28 cellular contexts compared by ENCODE assay signal in the genomic region with DNA sequence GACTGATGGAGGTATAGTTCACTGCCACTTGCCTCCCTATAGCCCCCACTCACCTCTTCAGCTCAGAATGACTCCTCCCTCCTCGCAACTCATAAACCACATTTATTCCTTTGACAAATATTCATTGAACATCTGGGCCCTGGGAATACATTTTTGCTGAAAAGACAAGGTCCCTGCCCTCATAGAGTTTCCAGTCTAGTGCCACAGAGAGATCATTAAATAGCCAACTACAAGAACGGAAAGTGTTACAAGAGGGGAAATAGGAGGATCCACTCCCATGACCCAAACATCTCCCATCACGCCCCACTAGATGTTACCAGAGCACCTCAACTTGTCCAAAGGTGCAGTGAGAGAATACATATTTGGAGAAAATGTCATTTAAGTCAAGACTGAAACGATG. TPM values are rescaled to one million over a fixed set of nuclear protein-coding genes. Genes with fewer than 3 reads are reported as not detected.
DNase-seq lines count a peak whose midpoint lies in the region; ATAC-seq and TF ChIP-seq lines count a peak whose summit lies in the region.
"Had no signal": no experiment of that assay in that cellular context is flagged by ENCODE, and none has a peak within 500 bp of the region (broad histone marks: within the 10 kb centered on the region; RNA-seq: fewer than 3 reads in every experiment).

No MANE protein-coding gene starts in this region.

- TF ChIP-seq CTCF in mesothelial cell of epicardium (IDR thresholded peaks at IDR 0.05; ENCODE audit: unreplicated experiment) (no peak), lower lobe of right lung (IDR thresholded peaks at IDR 0.05) (no peak)

- peak overlapping the region; percentile 71 for H3K4me3 Mint-ChIP-seq in activated naive CD4-positive, alpha-beta T cell treated with anti-CD3 and anti-CD28 coated beads, Interleukin-2, amount 50 U/mL, for 24 hours
- H3K4me3 Mint-ChIP-seq in activated T-helper 2 cell treated with anti-CD3 and anti-CD28 coated beads, Interferon-gamma antibody, Interleukin-2, Interleukin-4, amounts not matched to agents 10 μg/mL and 5 μg/mL and 100 μg/mL, durations not matched to agents 14 hours and 24 hours and 36 hours (ENCODE audit: low read depth), result peak overlapping the region; percentile 26
- peak overlapping the region; percentile 18 for H3K4me3 Mint-ChIP-seq in mesothelial cell of epicardium
- H3K4me3 Mint-ChIP-seq: activated CD4-positive, alpha-beta memory T cell treated with anti-CD3 and anti-CD28 coated beads for 36 hours had no signal

- no peak for ATAC-seq in lower lobe of right lung
- no peak for ATAC-seq in GM21447 (IDR thresholded peaks at IDR 0.05; ENCODE audit: unreplicated experiment)
- ATAC-seq: right cardiac atrium; stimulated activated naive B cell treated with anti-CD40 and anti-IgM and Interleukin-4, amounts not matched to agents 10 μg/mL and 1 μg/mL and 100 μg/mL, for 72 hours had no signal

- H3K27ac ChIP-seq in stomach smooth muscle (ENCODE audit: low read length) (peak overlapping the region; percentile 31), lower lobe of right lung (no peak overlapping the region)
- H3K27ac ChIP-seq: epithelial cell of prostate, RWPE1 had no signal

- H3K9me3 ChIP-seq in stomach smooth muscle (ENCODE audit: control insufficient read depth in 2 of 2, low read length in 2 of 2), result no peaks in the 10 kb centered on the region
- no peaks in the 10 kb centered on the region for H3K9me3 ChIP-seq in lower lobe of right lung
- H3K9me3 ChIP-seq: ovary, spleen, tibial nerve had no signal

- H3K27me3 Mint-ChIP-seq in activated naive CD4-positive, alpha-beta T cell treated with anti-CD3 and anti-CD28 coated beads, Interleukin-2, amount 50 U/mL, for 24 hours, result no peaks in the 10 kb centered on the region
- peaks cover 62% of the 10 kb centered on the region for H3K27me3 Mint-ChIP-seq in activated T-helper 2 cell treated with anti-CD3 and anti-CD28 coated beads, Interferon-gamma antibody, Interleukin-2, Interleukin-4, amounts not matched to agents 10 μg/mL and 5 μg/mL and 100 μg/mL, durations not matched to agents 14 hours and 24 hours and 36 hours (ENCODE audit: low read depth)
- no peaks in the 10 kb centered on the region for H3K27me3 Mint-ChIP-seq in mesothelial cell of epicardium (ENCODE audit: low read depth)
- H3K27me3 Mint-ChIP-seq: activated CD4-positive, alpha-beta memory T cell treated with anti-CD3 and anti-CD28 coated beads for 36 hours; stimulated activated naive B cell treated with anti-CD40 and anti-IgM and Interleukin-4, amounts not matched to agents 10 μg/mL and 1 μg/mL and 100 μg/mL, for 72 hours had no signal

- H3K4me1 Mint-ChIP-seq in activated naive CD4-positive, alpha-beta T cell treated with anti-CD3 and anti-CD28 coated beads, Interleukin-2, amount 50 U/mL, for 24 hours, result peaks cover 68% of the 10 kb centered on the region
- H3K4me1 Mint-ChIP-seq in activated T-helper 2 cell treated with anti-CD3 and anti-CD28 coated beads, Interferon-gamma antibody, Interleukin-2, Interleukin-4, amounts not matched to agents 10 μg/mL and 5 μg/mL and 100 μg/mL, durations not matched to agents 14 hours and 24 hours and 36 hours (ENCODE audit: low read depth), result peaks cover 7% of the 10 kb centered on the region
- H3K4me1 Mint-ChIP-seq in mesothelial cell of epicardium, result peaks cover 17% of the 10 kb centered on the region

- DNase-seq in activated naive CD4-positive, alpha-beta T cell treated with Interleukin-2 at 50 U/mL for 16 hours, result no peak
- DNase-seq in activated T-helper 2 cell treated with anti-CD3 and anti-CD28 coated beads, Interferon-gamma antibody, Interleukin-2, Interleukin-4, amounts not matched to agents 10 μg/mL and 5 μg/mL and 100 μg/mL, durations not matched to agents 14 hours and 24 hours and 36 hours (ENCODE audit: low spot score), result no peak
- no peak for DNase-seq in mesothelial cell of epicardium (ENCODE audit: low spot score in 2 of 2, unreplicated experiment in 2 of 2)
- no peak for DNase-seq in amygdala (lab: John Stamatoyannopoulos, UW)
- DNase-seq in lower lobe of right lung, result no peak
- DNase-seq: activated CD4-positive, alpha-beta memory T cell treated with anti-CD3 and anti-CD28 coated beads for 36 hours; activated naive CD4-positive, alpha-beta T cell treated with anti-CD3 and anti-CD28 coated beads, Interleukin-2, amount 50 U/mL, for 16 hours; C1 segment of cervical spinal cord; cerebellar nuclear complex; DMS 273 treated with DMSO at 0.1 percent for 48 hours; head of caudate nucleus; kidney glomerular epithelial cell; NCI-H1105; NCI-H2029 treated with DMSO at 0.1 percent for 48 hours; NCI-H226; NCI-H774; ovary; right cardiac atrium; spleen; stimulated activated CD4-positive, alpha-beta T cell treated with anti-CD3 and anti-CD28 coated beads, Interleukin-4, amount 100 ng/mL, for 1 hour; stimulated activated naive B cell treated with anti-CD40 and anti-IgM and Interleukin-4, amounts not matched to agents 10 μg/mL and 1 μg/mL and 100 μg/mL, for 72 hours had no signal

- peaks cover 15% of the 10 kb centered on the region for H3K4me1 ChIP-seq in stomach smooth muscle (ENCODE audit: control insufficient read depth, insufficient read depth, low read length)
- H3K4me1 ChIP-seq in lower lobe of right lung, result peaks cover 13% of the 10 kb centered on the region

- H3K27me3 ChIP-seq in stomach smooth muscle (ENCODE audit: control insufficient read depth in 1 of 2, insufficient read depth in 2 of 2, low read length in 2 of 2), result no peaks in the 10 kb centered on the region
- no peaks in the 10 kb centered on the region for H3K27me3 ChIP-seq in lower lobe of right lung (ENCODE audit: low read depth)
- H3K27me3 ChIP-seq: ovary, spleen, tibial nerve had no signal

- intact Hi-C loops in activated T-helper 2 cell treated with anti-CD3 and anti-CD28 coated beads, Interferon-gamma antibody, Interleukin-2, Interleukin-4, amounts not matched to agents 10 μg/mL and 5 μg/mL and 100 μg/mL, durations not matched to agents 14 hours and 24 hours and 36 hours (cut with micrococcal nuclease), result loop anchor here (10.0 kb wide), 2 partner anchors 766 to 976 kb away; a partner anchor contains a TSS
- intact Hi-C loops in lower lobe of right lung (cut with DNase I), result no loop called here

- peak overlapping the region; percentile 90 for H3K27ac Mint-ChIP-seq in activated naive CD4-positive, alpha-beta T cell treated with anti-CD3 and anti-CD28 coated beads, Interleukin-2, amount 50 U/mL, for 24 hours
- no peak overlapping the region for H3K27ac Mint-ChIP-seq in activated T-helper 2 cell treated with anti-CD3 and anti-CD28 coated beads, Interferon-gamma antibody, Interleukin-2, Interleukin-4, amounts not matched to agents 10 μg/mL and 5 μg/mL and 100 μg/mL, durations not matched to agents 14 hours and 24 hours and 36 hours
- H3K27ac Mint-ChIP-seq in mesothelial cell of epicardium, result peak overlapping the region; percentile 70
- H3K27ac Mint-ChIP-seq: activated CD4-positive, alpha-beta memory T cell treated with anti-CD3 and anti-CD28 coated beads for 36 hours; stimulated activated naive B cell treated with anti-CD40 and anti-IgM and Interleukin-4, amounts not matched to agents 10 μg/mL and 1 μg/mL and 100 μg/mL, for 72 hours had no signal

- peaks cover 2% of the 10 kb centered on the region for H3K36me3 Mint-ChIP-seq in activated naive CD4-positive, alpha-beta T cell treated with anti-CD3 and anti-CD28 coated beads, Interleukin-2, amount 50 U/mL, for 24 hours
- H3K36me3 Mint-ChIP-seq in activated T-helper 2 cell treated with anti-CD3 and anti-CD28 coated beads, Interferon-gamma antibody, Interleukin-2, Interleukin-4, amounts not matched to agents 10 μg/mL and 5 μg/mL and 100 μg/mL, durations not matched to agents 14 hours and 24 hours and 36 hours (ENCODE audit: low read depth), result no peaks in the 10 kb centered on the region
- peaks cover 3% of the 10 kb centered on the region for H3K36me3 Mint-ChIP-seq in mesothelial cell of epicardium
- H3K36me3 Mint-ChIP-seq: activated CD4-positive, alpha-beta memory T cell treated with anti-CD3 and anti-CD28 coated beads for 36 hours; stimulated activated naive B cell treated with anti-CD40 and anti-IgM and Interleukin-4, amounts not matched to agents 10 μg/mL and 1 μg/mL and 100 μg/mL, for 72 hours had no signal

- H3K4me3 ChIP-seq in stomach smooth muscle (ENCODE audit: low read length in 2 of 2), result no peak overlapping the region
- H3K4me3 ChIP-seq in lower lobe of right lung, result no peak overlapping the region
- H3K4me3 ChIP-seq: lung, ovary, spleen, tibial nerve had no signal

- no peaks in the 10 kb centered on the region for H3K36me3 ChIP-seq in stomach smooth muscle (ENCODE audit: control insufficient read depth in 2 of 2, insufficient read depth in 2 of 2, low read length in 2 of 2)
- no peaks in the 10 kb centered on the region for H3K36me3 ChIP-seq in lower lobe of right lung
- H3K36me3 ChIP-seq: ovary, spleen, tibial nerve had no signal

- no peaks in the 10 kb centered on the region for H3K9me3 Mint-ChIP-seq in activated naive CD4-positive, alpha-beta T cell treated with anti-CD3 and anti-CD28 coated beads, Interleukin-2, amount 50 U/mL, for 24 hours
- peaks cover 5% of the 10 kb centered on the region for H3K9me3 Mint-ChIP-seq in activated T-helper 2 cell treated with anti-CD3 and anti-CD28 coated beads, Interferon-gamma antibody, Interleukin-2, Interleukin-4, amounts not matched to agents 10 μg/mL and 5 μg/mL and 100 μg/mL, durations not matched to agents 14 hours and 24 hours and 36 hours
- H3K9me3 Mint-ChIP-seq in mesothelial cell of epicardium, result peaks cover 7% of the 10 kb centered on the region

- no peak overlapping the region for H3K9ac ChIP-seq in stomach smooth muscle (ENCODE audit: low read length in 2 of 2)

RNA-seq across cellular contexts. Expression of a gene that starts 3.2 kb away (rescaled TPM):
- total RNA-seq in activated T-helper 2 cell treated with anti-CD3 and anti-CD28 coated beads, Interferon-gamma antibody, Interleukin-2, Interleukin-4, amounts not matched to agents 10 μg/mL and 5 μg/mL and 100 μg/mL, durations not matched to agents 14 hours and 24 hours and 36 hours, result 0.62 and 0.71 TPM in 2 replicates
- total RNA-seq in mesothelial cell of epicardium (60.9 to 63.1 TPM (median 61.0 TPM) in 3 replicates), lower lobe of right lung (58.0 TPM)

Comparison
In these comparisons a context has a peak if more than half of its experiments do, and no peak if none do; other contexts are left out.
1. H3K4me3 Mint-ChIP-seq: peak in every context shown above with its lines; median percentile 71 in activated naive CD4-positive, alpha-beta T cell treated with anti-CD3 and anti-CD28 coated beads, Interleukin-2, amount 50 U/mL, for 24 hours; 26 in activated T-helper 2 cell treated with anti-CD3 and anti-CD28 coated beads, Interferon-gamma antibody, Interleukin-2, Interleukin-4, amounts not matched to agents 10 μg/mL and 5 μg/mL and 100 μg/mL, durations not matched to agents 14 hours and 24 hours and 36 hours; 18 in mesothelial cell of epicardium.
2. RNA of a gene that starts 3.2 kb away (total RNA-seq): 60.9 to 63.1 TPM in mesothelial cell of epicardium and 58.0 TPM in lower lobe of right lung (single experiment); 0.62 to 0.71 TPM in activated T-helper 2 cell treated with anti-CD3 and anti-CD28 coated beads, Interferon-gamma antibody, Interleukin-2, Interleukin-4, amounts not matched to agents 10 μg/mL and 5 μg/mL and 100 μg/mL, durations not matched to agents 14 hours and 24 hours and 36 hours; every median in the first group is over 10 times any median in the second.